ENCODE assay signal across 8 cellular contexts in genomic region chrX:103918050-103918449, GRCh38. TPM values are rescaled to one million over a fixed set of nuclear protein-coding genes. Genes with fewer than 3 reads are reported as not detected.
DNase-seq lines count a peak whose midpoint lies in the region; ATAC-seq, FAIRE-seq and TF ChIP-seq lines count a peak whose summit lies in the region.

No MANE protein-coding gene starts in this region.

- peaks cover 8% of the 10 kb centered on the region for H3K4me1 Mint-ChIP-seq in osteocyte (ENCODE audit: unreplicated experiment)

- H3K4me3 ChIP-seq in BJ (ENCODE audit: low read depth, low read length) (peak overlapping the region; percentile 58), Panc1 (ENCODE audit: low read depth in 2 of 2, low read length in 2 of 2) (peak overlapping the region; percentile 67 to 73), uterus (peak overlapping the region; percentile 37 to 46)

- no peaks in the 10 kb centered on the region for H3K36me3 ChIP-seq in BJ (ENCODE audit: control insufficient read depth, insufficient read depth, low read length)
- H3K36me3 ChIP-seq in Panc1 (ENCODE audit: control insufficient read depth, insufficient read depth, low read length) = no peaks in the 10 kb centered on the region
- H3K36me3 ChIP-seq in uterus = no peaks in the 10 kb centered on the region

- H3K9me3 ChIP-seq in Panc1 (ENCODE audit: control insufficient read depth, insufficient read depth, low read depth, low read length) = no peaks in the 10 kb centered on the region
- H3K9me3 ChIP-seq in uterus = no peaks in the 10 kb centered on the region

- intact Hi-C loops in Panc1 (cut with micrococcal nuclease; ENCODE audit: unreplicated experiment) = no loop called here
- intact Hi-C loops in Right ventricle myocardium superior (cut with DNase I) = no loop called here
- intact Hi-C loops in uterus (cut with DNase I; ENCODE audit: low total_unique reads) = no loop called here

- peaks cover 12% of the 10 kb centered on the region in 2 donors for H3K36me3 Mint-ChIP-seq in activated naive CD4-positive, alpha-beta T cell treated with anti-CD3 and anti-CD28 coated beads, Interleukin-2, amount 50 U/mL, for 72 hours
- no peaks in the 10 kb centered on the region for H3K36me3 Mint-ChIP-seq in osteocyte (ENCODE audit: unreplicated experiment)

- peak; percentile 84 for ATAC-seq in Panc1
- ATAC-seq in activated naive CD4-positive, alpha-beta T cell treated with anti-CD3 and anti-CD28 coated beads, Interleukin-2, amount 50 U/mL, for 72 hours = peak; percentile 47 to 50
- ATAC-seq in Right ventricle myocardium superior (ENCODE audit: poor library complexity) = peak; percentile 82

- H3K27me3 Mint-ChIP-seq in osteocyte (ENCODE audit: unreplicated experiment) = no peaks in the 10 kb centered on the region

- 0 out of 2 replicates have a peak, but pooled peaks cover 3% of the 10 kb centered on the region for H3K4me1 ChIP-seq in Panc1 (ENCODE audit: control insufficient read depth, insufficient read depth, low read length)
- no peaks in the 10 kb centered on the region for H3K4me1 ChIP-seq in uterus

- POLR2A ChIA-PET in BJ (lab: Charles Lee) (no interaction called here), Panc1 (lab: Charles Lee) (interaction anchor here (0.6 kb wide), 1 partner anchor 239 kb away, joined by 4 read pairs; no protein-coding TSS in a partner anchor)

- 0 out of 2 replicates have a peak overlapping the region, but pooled peaks have one; percentile 34 for H3K27ac ChIP-seq in Panc1 (ENCODE audit: low read length)
- H3K27ac ChIP-seq in uterus = peak overlapping the region; percentile 85 to 86

- FAIRE-seq in GM19239 (lab: Jason Lieb, UNC) = peak; percentile 91

- no peaks in the 10 kb centered on the region for H3K9me3 Mint-ChIP-seq in activated naive CD4-positive, alpha-beta T cell treated with anti-CD3 and anti-CD28 coated beads, Interleukin-2, amount 50 U/mL, for 72 hours
- H3K9me3 Mint-ChIP-seq in osteocyte (ENCODE audit: unreplicated experiment) = peaks cover 4% of the 10 kb centered on the region

- peak overlapping the region; percentile 97 for H3K27ac Mint-ChIP-seq in activated naive CD4-positive, alpha-beta T cell treated with anti-CD3 and anti-CD28 coated beads, Interleukin-2, amount 50 U/mL, for 72 hours
- H3K27ac Mint-ChIP-seq in osteocyte (ENCODE audit: unreplicated experiment) = peak overlapping the region; percentile 94

- TF ChIP-seq CTCF in BJ (IDR thresholded peaks at IDR 0.05; ENCODE audit: insufficient read depth, low read depth, low read length) (peak; percentile 63), Panc1 (IDR thresholded peaks at IDR 0.05) (peak; percentile 84), osteocyte (IDR thresholded peaks at IDR 0.05) (peak; percentile 62), uterus (IDR thresholded peaks at IDR 0.05) (peak; percentile 30 to 55 (median 40))

- TSS peak; percentile 75 for BruUV-seq in Panc1 (replicated peaks; lab: Mats Ljungman, UMichigan)

- peak overlapping the region; percentile 88 for H3K4me3 Mint-ChIP-seq in osteocyte (ENCODE audit: unreplicated experiment)

- no peak for DNase-seq in BJ (ENCODE audit: low read depth)
- peak; percentile 32 for DNase-seq in GM19239 (ENCODE audit: insufficient read length, low spot score)
- peak; percentile 2 for DNase-seq in KG1 (lab: John Stamatoyannopoulos, UW)
- no peak for DNase-seq in Panc1 (ENCODE audit: low read depth, low spot score)
- DNase-seq in activated naive CD4-positive, alpha-beta T cell treated with anti-CD3 and anti-CD28 coated beads, Interleukin-2, amount 50 U/mL, for 72 hours (ENCODE audit: low spot score in 2 of 2) = peak; percentile 42 to 56
- DNase-seq in Right ventricle myocardium superior = peak; percentile 36
- no peak for DNase-seq in osteocyte (ENCODE audit: extremely low spot score, unreplicated experiment)
- peak; percentile 57 to 61 for DNase-seq in uterus

- CTCF ChIA-PET in BJ (lab: Yijun Ruan, JAX) (interaction anchor here (0.8 to 1.6 kb wide), 6 partner anchors 10 to 256 kb away, joined by 3 to 4 read pairs (median 3); no protein-coding TSS in a partner anchor), Panc1 (lab: Charles Lee) (interaction anchor here (1.5 to 2.2 kb wide), 2 partner anchors 15 to 73 kb away, joined by 4 to 9 read pairs; no protein-coding TSS in a partner anchor)

- in situ Hi-C loops in Panc1 (cut with HindIII; ENCODE audit: low pct_unique_long_range_greater_than_20kb, low sequenced_read_pairs) = no loop called here

- H3K27me3 ChIP-seq in BJ (ENCODE audit: control insufficient read depth, insufficient read depth, low read length) (no peaks in the 10 kb centered on the region), Panc1 (ENCODE audit: control insufficient read depth, insufficient read depth, low read length) (no peaks in the 10 kb centered on the region), uterus (no peaks in the 10 kb centered on the region)

- no peak for TF ChIP-seq POLR2A in uterus (IDR thresholded peaks at IDR 0.05)

RNA-seq across cellular contexts. Expression of gene TMSB15B, which starts 44.4 kb away (rescaled TPM):
- 4.7 and 6.6 TPM in 2 replicates for polyA plus RNA-seq in BJ (2011; rRNA removed)
- polyA minus RNA-seq in BJ (2011; rRNA and poly(A)+ RNA removed) = 0.93 and 1.8 TPM in 2 replicates
- total RNA-seq in Panc1 (2021; ENCODE audit: unreplicated experiment) (10.4 TPM), Right ventricle myocardium superior (0.43 TPM), osteocyte (13.5 and 16.2 TPM in 2 replicates), uterus (10 to 100 TPM in 2 of 4 donors, 1 to 10 TPM in 2; 1.3 to 15.3 (median 9.4) TPM)
- polyA plus RNA-seq in Panc1 (2012; ENCODE audit: insufficient read length) = 4.1 TPM
- total RNA-seq in activated naive CD4-positive, alpha-beta T cell treated with anti-CD3 and anti-CD28 coated beads, Interleukin-2, amount 50 U/mL, for 72 hours = 10 to 100 TPM in 1 of 2 donors, 1 to 10 TPM in 1; 6.4 to 12.9 TPM

Comparison
In these comparisons a context has a peak if more than half of its experiments do, and no peak if none do; other contexts are left out.
1. DNase-seq: peak in GM19239 (single experiment), KG1 (single experiment), activated naive CD4-positive, alpha-beta T cell treated with anti-CD3 and anti-CD28 coated beads, Interleukin-2, amount 50 U/mL, for 72 hours (2 of 2), Right ventricle myocardium superior (single experiment) and uterus (2 of 2); none in BJ (single experiment), Panc1 (single experiment) and osteocyte (single experiment).
2. Peak in every context shown above with its lines, with median percentiles within 50 percentile points of each other: H3K4me3 ChIP-seq, CTCF ChIP-seq and ATAC-seq.